Comparison of ENCODE assay signal across 1 cellular context in the genomic region with DNA sequence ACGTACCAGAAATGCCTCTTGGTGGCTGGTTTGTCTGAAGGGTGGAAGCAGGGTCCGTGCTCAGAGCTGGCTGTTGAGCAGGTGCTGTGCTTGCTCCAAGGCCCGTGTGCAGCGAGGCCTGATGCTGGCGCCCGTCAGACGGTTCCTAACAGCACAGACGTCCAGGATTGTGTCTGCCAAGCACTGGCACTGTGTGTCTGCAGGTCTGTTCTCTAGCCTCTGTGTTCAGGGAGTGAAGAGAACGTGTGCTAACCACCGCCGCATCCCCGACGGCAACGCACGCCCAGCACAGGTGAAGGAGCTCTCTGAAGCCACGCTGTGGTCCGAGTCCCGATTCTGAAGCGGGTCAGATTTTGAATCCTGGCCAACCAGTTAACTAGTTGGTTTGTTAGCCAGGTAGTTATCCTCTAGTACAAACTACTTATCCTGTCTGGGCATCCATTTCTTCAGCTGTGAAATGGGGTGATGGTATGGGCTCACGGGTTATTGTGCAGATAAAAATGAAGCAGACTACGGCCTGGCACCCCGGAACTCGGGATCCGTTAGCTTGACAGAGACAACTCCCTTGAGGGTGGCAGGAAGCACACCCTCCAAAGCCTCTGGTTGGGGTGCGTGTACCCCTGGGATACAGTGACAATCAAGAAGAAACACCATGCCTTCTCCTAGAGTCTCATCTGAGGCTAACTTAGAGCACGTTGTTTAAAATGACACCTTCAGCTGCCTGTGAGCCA.
TF ChIP-seq lines count a peak whose summit lies in the region.

No MANE protein-coding gene starts in this region.

TF ChIP-seq in HepG2, 621 proteins besides CTCF, POLR2A, EP300 and RAD21:
- TF ChIP-seq, protein P1, sequence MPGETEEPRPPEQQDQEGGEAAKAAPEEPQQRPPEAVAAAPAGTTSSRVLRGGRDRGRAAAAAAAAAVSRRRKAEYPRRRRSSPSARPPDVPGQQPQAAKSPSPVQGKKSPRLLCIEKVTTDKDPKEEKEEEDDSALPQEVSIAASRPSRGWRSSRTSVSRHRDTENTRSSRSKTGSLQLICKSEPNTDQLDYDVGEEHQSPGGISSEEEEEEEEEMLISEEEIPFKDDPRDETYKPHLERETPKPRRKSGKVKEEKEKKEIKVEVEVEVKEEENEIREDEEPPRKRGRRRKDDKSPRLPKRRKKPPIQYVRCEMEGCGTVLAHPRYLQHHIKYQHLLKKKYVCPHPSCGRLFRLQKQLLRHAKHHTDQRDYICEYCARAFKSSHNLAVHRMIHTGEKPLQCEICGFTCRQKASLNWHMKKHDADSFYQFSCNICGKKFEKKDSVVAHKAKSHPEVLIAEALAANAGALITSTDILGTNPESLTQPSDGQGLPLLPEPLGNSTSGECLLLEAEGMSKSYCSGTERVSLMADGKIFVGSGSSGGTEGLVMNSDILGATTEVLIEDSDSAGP (CRISPR knock-in tag; IDR thresholded peaks at IDR 0.05; ENCODE audit: borderline replicate concordance): 0 out of 2 replicates have a peak, but pooled peaks have one; percentile 26
- TF ChIP-seq SOX6 (IDR thresholded peaks at IDR 0.05) (no peak), SOX6 (CRISPR knock-in tag; IDR thresholded peaks at IDR 0.05) (0 out of 2 replicates have a peak, but pooled peaks have one; percentile 10), XBP1 (CRISPR knock-in tag; IDR thresholded peaks at IDR 0.05) (no peak)
- TF ChIP-seq, protein P2, sequence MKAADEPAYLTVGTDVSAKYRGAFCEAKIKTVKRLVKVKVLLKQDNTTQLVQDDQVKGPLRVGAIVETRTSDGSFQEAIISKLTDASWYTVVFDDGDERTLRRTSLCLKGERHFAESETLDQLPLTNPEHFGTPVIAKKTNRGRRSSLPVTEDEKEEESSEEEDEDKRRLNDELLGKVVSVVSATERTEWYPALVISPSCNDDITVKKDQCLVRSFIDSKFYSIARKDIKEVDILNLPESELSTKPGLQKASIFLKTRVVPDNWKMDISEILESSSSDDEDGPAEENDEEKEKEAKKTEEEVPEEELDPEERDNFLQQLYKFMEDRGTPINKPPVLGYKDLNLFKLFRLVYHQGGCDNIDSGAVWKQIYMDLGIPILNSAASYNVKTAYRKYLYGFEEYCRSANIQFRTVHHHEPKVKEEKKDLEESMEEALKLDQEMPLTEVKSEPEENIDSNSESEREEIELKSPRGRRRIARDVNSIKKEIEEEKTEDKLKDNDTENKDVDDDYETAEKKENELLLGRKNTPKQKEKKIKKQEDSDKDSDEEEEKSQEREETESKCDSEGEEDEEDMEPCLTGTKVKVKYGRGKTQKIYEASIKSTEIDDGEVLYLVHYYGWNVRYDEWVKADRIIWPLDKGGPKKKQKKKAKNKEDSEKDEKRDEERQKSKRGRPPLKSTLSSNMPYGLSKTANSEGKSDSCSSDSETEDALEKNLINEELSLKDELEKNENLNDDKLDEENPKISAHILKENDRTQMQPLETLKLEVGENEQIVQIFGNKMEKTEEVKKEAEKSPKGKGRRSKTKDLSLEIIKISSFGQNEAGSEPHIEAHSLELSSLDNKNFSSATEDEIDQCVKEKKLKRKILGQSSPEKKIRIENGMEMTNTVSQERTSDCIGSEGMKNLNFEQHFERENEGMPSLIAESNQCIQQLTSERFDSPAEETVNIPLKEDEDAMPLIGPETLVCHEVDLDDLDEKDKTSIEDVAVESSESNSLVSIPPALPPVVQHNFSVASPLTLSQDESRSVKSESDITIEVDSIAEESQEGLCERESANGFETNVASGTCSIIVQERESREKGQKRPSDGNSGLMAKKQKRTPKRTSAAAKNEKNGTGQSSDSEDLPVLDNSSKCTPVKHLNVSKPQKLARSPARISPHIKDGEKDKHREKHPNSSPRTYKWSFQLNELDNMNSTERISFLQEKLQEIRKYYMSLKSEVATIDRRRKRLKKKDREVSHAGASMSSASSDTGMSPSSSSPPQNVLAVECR (CRISPR knock-in tag; IDR thresholded peaks at IDR 0.05; ENCODE audit: borderline replicate concordance): 0 out of 2 replicates have a peak, but pooled peaks have one; percentile 13
TF ChIP-seq in HepG2: peak in this region for 3.
